Comparison of ENCODE assay signal across 1 cellular context in genomic region chr3:122689587-122689986, GRCh38.
TF ChIP-seq lines count a peak whose summit lies in the region.

No MANE protein-coding gene starts in this region.

TF ChIP-seq in SK-N-SH treated with all-trans-retinoic acid at 6 μM for 48 hours, 23 proteins besides CTCF, POLR2A, EP300 and RAD21:
- TF ChIP-seq RARB (CRISPR knock-in tag; IDR thresholded peaks at IDR 0.05) (no peak), TOX (CRISPR knock-in tag; IDR thresholded peaks at IDR 0.05; ENCODE audit: borderline replicate concordance) (peak; percentile 83), ISL1 (CRISPR knock-in tag; IDR thresholded peaks at IDR 0.05) (0 out of 2 replicates have a peak, but pooled peaks have one; percentile 35), ZNF8 (CRISPR knock-in tag; IDR thresholded peaks at IDR 0.05) (no peak), CSDC2 (CRISPR knock-in tag; IDR thresholded peaks at IDR 0.05) (no peak), GLIS3 (CRISPR knock-in tag; IDR thresholded peaks at IDR 0.05) (0 out of 2 replicates have a peak, but pooled peaks have one; percentile 52)
